ENCODE assay signal across 2 cellular contexts in genomic region chr1:39224295-39224829, GRCh38.
TF ChIP-seq lines count a peak whose summit lies in the region.

No MANE protein-coding gene starts in this region.

TF ChIP-seq in HepG2, 621 proteins besides CTCF, POLR2A, EP300 and RAD21:
- TF ChIP-seq NR1H2 (CRISPR knock-in tag; IDR thresholded peaks at IDR 0.05; ENCODE audit: borderline replicate concordance, low read depth), result no peak
- TF ChIP-seq ZNF34 (CRISPR knock-in tag; IDR thresholded peaks at IDR 0.05; ENCODE audit: borderline replicate concordance), result no peak
- TF ChIP-seq LBX2 (CRISPR knock-in tag; IDR thresholded peaks at IDR 0.05; ENCODE audit: borderline replicate concordance), result no peak
- no peak for TF ChIP-seq CENPX (CRISPR knock-in tag; IDR thresholded peaks at IDR 0.05)
- TF ChIP-seq, protein P1, sequence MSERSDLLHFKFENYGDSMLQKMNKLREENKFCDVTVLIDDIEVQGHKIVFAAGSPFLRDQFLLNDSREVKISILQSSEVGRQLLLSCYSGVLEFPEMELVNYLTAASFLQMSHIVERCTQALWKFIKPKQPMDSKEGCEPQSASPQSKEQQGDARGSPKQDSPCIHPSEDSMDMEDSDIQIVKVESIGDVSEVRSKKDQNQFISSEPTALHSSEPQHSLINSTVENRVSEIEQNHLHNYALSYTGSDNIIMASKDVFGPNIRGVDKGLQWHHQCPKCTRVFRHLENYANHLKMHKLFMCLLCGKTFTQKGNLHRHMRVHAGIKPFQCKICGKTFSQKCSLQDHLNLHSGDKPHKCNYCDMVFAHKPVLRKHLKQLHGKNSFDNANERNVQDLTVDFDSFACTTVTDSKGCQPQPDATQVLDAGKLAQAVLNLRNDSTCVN (CRISPR knock-in tag; IDR thresholded peaks at IDR 0.05; ENCODE audit: borderline replicate concordance), result no peak
- TF ChIP-seq ZNF577 (CRISPR knock-in tag; IDR thresholded peaks at IDR 0.05; ENCODE audit: borderline replicate concordance, low read depth), result no peak

TF ChIP-seq in WTC11, 78 proteins besides CTCF, POLR2A, EP300 and RAD21:
- TF ChIP-seq, protein P2, sequence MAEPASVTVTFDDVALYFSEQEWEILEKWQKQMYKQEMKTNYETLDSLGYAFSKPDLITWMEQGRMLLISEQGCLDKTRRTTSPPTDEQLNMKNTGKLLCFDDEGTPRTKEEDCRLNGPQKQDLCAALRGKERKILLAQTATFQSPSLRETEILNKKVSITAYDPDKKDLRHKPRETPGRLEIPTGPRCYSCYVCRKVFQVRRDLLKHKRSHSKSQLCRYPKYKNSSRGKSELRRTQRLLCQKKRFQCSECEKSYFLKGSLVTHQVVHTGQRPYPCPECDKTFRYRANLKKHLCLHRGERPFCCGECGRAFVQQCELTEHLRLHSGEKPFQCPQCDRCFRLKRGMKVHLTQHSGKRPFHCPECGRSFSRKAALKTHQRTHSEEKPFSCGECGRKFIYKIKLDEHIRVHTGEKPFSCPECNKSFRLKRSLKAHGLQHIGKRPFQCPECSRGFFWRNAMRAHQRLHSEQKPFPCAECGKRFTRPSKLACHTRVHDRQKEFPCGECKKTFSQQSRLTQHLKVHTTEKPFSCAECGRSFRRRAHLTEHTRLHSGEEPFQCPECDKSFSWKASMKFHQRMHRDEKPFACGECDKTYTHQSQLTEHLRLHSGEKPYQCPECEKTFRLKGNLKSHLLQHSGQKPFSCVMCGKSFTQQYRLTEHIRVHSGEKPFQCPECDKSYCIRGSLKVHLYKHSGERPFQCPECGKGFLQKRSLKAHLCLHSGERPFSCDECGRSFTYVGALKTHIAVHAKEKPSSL (CRISPR knock-in tag; conservative IDR thresholded peaks at IDR 0.05), result no peak
- no peak for TF ChIP-seq ZNF317 (CRISPR knock-in tag; IDR thresholded peaks at IDR 0.05; ENCODE audit: borderline replicate concordance, low read depth)
- TF ChIP-seq ELF4 (CRISPR knock-in tag; IDR thresholded peaks at IDR 0.05; ENCODE audit: low read depth), result no peak
- TF ChIP-seq AFF4 (CRISPR knock-in tag; IDR thresholded peaks at IDR 0.05; ENCODE audit: borderline replicate concordance), result no peak
- TF ChIP-seq ZNF396 (CRISPR knock-in tag; IDR thresholded peaks at IDR 0.05; ENCODE audit: borderline replicate concordance), result no peak
- TF ChIP-seq GABPB1 (CRISPR knock-in tag; IDR thresholded peaks at IDR 0.05), result no peak
- TF ChIP-seq IRF2 (CRISPR knock-in tag; IDR thresholded peaks at IDR 0.05; ENCODE audit: borderline replicate concordance, low read depth), result no peak
- TF ChIP-seq ATF3 (CRISPR knock-in tag; conservative IDR thresholded peaks at IDR 0.05), result no peak
- no peak for TF ChIP-seq ZNF121 (CRISPR knock-in tag; IDR thresholded peaks at IDR 0.05)
- TF ChIP-seq TP53 (CRISPR knock-in tag; IDR thresholded peaks at IDR 0.05), result no peak
- no peak for TF ChIP-seq ZNF532 (CRISPR knock-in tag; IDR thresholded peaks at IDR 0.05; ENCODE audit: borderline replicate concordance)
- TF ChIP-seq, protein P3, sequence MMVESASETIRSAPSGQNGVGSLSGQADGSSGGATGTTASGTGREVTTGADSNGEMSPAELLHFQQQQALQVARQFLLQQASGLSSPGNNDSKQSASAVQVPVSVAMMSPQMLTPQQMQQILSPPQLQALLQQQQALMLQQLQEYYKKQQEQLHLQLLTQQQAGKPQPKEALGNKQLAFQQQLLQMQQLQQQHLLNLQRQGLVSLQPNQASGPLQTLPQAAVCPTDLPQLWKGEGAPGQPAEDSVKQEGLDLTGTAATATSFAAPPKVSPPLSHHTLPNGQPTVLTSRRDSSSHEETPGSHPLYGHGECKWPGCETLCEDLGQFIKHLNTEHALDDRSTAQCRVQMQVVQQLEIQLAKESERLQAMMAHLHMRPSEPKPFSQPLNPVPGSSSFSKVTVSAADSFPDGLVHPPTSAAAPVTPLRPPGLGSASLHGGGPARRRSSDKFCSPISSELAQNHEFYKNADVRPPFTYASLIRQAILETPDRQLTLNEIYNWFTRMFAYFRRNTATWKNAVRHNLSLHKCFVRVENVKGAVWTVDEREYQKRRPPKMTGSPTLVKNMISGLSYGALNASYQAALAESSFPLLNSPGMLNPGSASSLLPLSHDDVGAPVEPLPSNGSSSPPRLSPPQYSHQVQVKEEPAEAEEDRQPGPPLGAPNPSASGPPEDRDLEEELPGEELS (CRISPR knock-in tag; IDR thresholded peaks at IDR 0.05), result no peak
- TF ChIP-seq, protein P4, sequence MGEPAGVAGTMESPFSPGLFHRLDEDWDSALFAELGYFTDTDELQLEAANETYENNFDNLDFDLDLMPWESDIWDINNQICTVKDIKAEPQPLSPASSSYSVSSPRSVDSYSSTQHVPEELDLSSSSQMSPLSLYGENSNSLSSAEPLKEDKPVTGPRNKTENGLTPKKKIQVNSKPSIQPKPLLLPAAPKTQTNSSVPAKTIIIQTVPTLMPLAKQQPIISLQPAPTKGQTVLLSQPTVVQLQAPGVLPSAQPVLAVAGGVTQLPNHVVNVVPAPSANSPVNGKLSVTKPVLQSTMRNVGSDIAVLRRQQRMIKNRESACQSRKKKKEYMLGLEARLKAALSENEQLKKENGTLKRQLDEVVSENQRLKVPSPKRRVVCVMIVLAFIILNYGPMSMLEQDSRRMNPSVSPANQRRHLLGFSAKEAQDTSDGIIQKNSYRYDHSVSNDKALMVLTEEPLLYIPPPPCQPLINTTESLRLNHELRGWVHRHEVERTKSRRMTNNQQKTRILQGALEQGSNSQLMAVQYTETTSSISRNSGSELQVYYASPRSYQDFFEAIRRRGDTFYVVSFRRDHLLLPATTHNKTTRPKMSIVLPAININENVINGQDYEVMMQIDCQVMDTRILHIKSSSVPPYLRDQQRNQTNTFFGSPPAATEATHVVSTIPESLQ (CRISPR knock-in tag; IDR thresholded peaks at IDR 0.05), result no peak
- TF ChIP-seq STAT6 (CRISPR knock-in tag; conservative IDR thresholded peaks at IDR 0.05; ENCODE audit: low read depth), result no peak
TF ChIP-seq in WTC11: peak in this region for 0.
